ENCODE assay signal across 32 cellular contexts in genomic region chr11:41996558-41996957, GRCh38.
"Had no signal": no experiment of that assay in that cellular context is flagged by ENCODE, and none has a peak within 500 bp of the region (broad histone marks: within the 10 kb centered on the region; RNA-seq: fewer than 3 reads in every experiment).

No MANE protein-coding gene starts in this region.

- H3K4me3 Mint-ChIP-seq: activated B cell treated with CpG ODN at 0.5 μM for 24 hours; activated CD8-positive, alpha-beta T cell treated with anti-CD3 and anti-CD28 coated beads for 36 hours; activated naive CD8-positive, alpha-beta T cell; activated T-cell treated with anti-CD3 and anti-CD28 coated beads, Interleukin-2, amount 50 U/mL, for 4 hours; activated T-helper 17 cell treated with anti-CD3 and anti-CD28 coated beads, Interleukin-2, amount 50 U/mL, for 72 hours; T-helper 17 cell; T-helper 2 cell treated with Interferon-gamma antibody and Interleukin-4, amounts not matched to agents 5 μg/mL and 100 μg/mL, for 36 hours had no signal

- H3K27ac ChIP-seq: body of pancreas, breast epithelium, cardiac muscle cell, colonic mucosa, epithelial cell of prostate, esophagus squamous epithelium, gastroesophageal sphincter, heart right ventricle, WERI-Rb-1 had no signal

- H3K27me3 Mint-ChIP-seq: activated B cell treated with CpG ODN at 0.5 μM for 24 hours; activated CD8-positive, alpha-beta T cell treated with anti-CD3 and anti-CD28 coated beads for 36 hours; activated naive CD8-positive, alpha-beta T cell; activated T-helper 17 cell treated with anti-CD3 and anti-CD28 coated beads, Interleukin-2, amount 50 U/mL, for 72 hours; T-helper 17 cell had no signal

- DNase-seq: activated B cell treated with CpG ODN at 0.5 μM for 24 hours; activated CD4-positive, alpha-beta T cell treated with anti-CD3 and anti-CD28 coated beads for 48 hours; activated CD4-positive, alpha-beta T cell treated with anti-CD3 and anti-CD28 coated beads, Interleukin-2, amount 50 U/mL, for 1 hour; activated CD4-positive, alpha-beta T cell treated with anti-CD3 and anti-CD28 coated beads, Interleukin-2, amount 50 U/mL, for 48 hours; activated CD8-positive, alpha-beta memory T cell treated with anti-CD3 and anti-CD28 coated beads for 24 hours; activated CD8-positive, alpha-beta T cell treated with anti-CD3 and anti-CD28 coated beads for 36 hours; activated effector memory CD4-positive, alpha-beta T cell treated with Interleukin-2 at 50 U/mL for 16 hours; activated gamma-delta T cell treated with Interleukin-2 at 50 U/mL for 16 hours; activated naive CD4-positive, alpha-beta T cell treated with anti-CD3 and anti-CD28 coated beads, Interleukin-2, amount 50 U/mL, for 16 hours; activated naive CD4-positive, alpha-beta T cell treated with Interleukin-2 at 50 U/mL for 16 hours; activated T-cell treated with anti-CD3 and anti-CD28 coated beads, Interleukin-2, amount 50 U/mL, for 4 hours; amniotic stem cell; aorta; body of pancreas; central memory CD4-positive, alpha-beta T cell; cerebellar nuclear complex; colonic mucosa; effector CD8-positive, alpha-beta T cell; esophagus squamous epithelium; foreskin melanocyte; heart right ventricle; T-helper 17 cell; T1000; WERI-Rb-1 had no signal

- H3K36me3 ChIP-seq: breast epithelium, cardiac muscle cell, colonic mucosa, esophagus squamous epithelium, gastroesophageal sphincter, heart right ventricle, WERI-Rb-1 had no signal

- H3K27ac Mint-ChIP-seq: activated B cell treated with CpG ODN at 0.5 μM for 24 hours; activated CD8-positive, alpha-beta T cell treated with anti-CD3 and anti-CD28 coated beads for 36 hours; activated naive CD8-positive, alpha-beta T cell; activated T-helper 17 cell treated with anti-CD3 and anti-CD28 coated beads, Interleukin-2, amount 50 U/mL, for 72 hours; T-helper 17 cell; T-helper 2 cell treated with Interferon-gamma antibody and Interleukin-4, amounts not matched to agents 5 μg/mL and 100 μg/mL, for 36 hours had no signal

- H3K9me3 ChIP-seq: body of pancreas, breast epithelium, colonic mucosa, esophagus squamous epithelium, gastroesophageal sphincter, heart right ventricle had no signal

- H3K27me3 ChIP-seq: body of pancreas, breast epithelium, cardiac muscle cell, colonic mucosa, esophagus squamous epithelium, gastroesophageal sphincter, heart right ventricle had no signal

- H3K4me3 ChIP-seq: body of pancreas, breast epithelium, cardiac muscle cell, colonic mucosa, esophagus squamous epithelium, gastroesophageal sphincter, heart right ventricle had no signal

- ATAC-seq: activated CD4-positive, CD25-positive, alpha-beta regulatory T cell treated with anti-CD3 and anti-CD28 coated beads, Interleukin-2, amount 50 U/mL, for 24 hours; activated CD8-positive, alpha-beta T cell treated with anti-CD3 and anti-CD28 coated beads for 36 hours; activated T-cell treated with anti-CD3 and anti-CD28 coated beads, Interleukin-2, amount 50 U/mL, for 4 hours; activated T-helper 17 cell treated with anti-CD3 and anti-CD28 coated beads, Interleukin-2, amount 50 U/mL, for 72 hours; body of pancreas; gastroesophageal sphincter; heart right ventricle; T-helper 17 cell had no signal

- H3K4me1 ChIP-seq: body of pancreas, breast epithelium, colonic mucosa, esophagus squamous epithelium, gastroesophageal sphincter, heart right ventricle had no signal

- H3K36me3 Mint-ChIP-seq: activated naive CD8-positive, alpha-beta T cell had no signal

- H3K4me1 Mint-ChIP-seq: activated B cell treated with CpG ODN at 0.5 μM for 24 hours; activated T-helper 17 cell treated with anti-CD3 and anti-CD28 coated beads, Interleukin-2, amount 50 U/mL, for 72 hours; T-helper 17 cell had no signal
